Comparison of ENCODE assay signal across 22 cellular contexts in the genomic region with DNA sequence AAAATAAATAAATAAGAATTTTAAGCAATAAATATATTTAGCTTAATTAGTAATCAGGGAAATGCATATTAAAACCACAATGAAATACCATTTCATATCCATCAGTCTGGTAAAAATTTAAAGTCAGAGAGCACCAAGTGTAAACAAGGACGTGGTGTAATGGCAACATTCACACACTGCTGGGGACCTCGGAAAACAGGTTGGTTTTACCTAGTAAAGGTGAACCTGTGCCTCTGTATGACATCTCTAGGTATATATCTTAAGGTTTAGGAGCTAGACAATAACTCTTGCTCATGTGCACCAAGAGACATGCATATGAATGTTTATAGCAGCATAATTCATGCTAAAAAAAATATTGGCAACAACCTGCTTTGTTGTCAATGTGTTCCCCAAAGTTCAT. TPM values are rescaled to one million over a fixed set of nuclear protein-coding genes. Genes with fewer than 3 reads are reported as not detected.
DNase-seq lines count a peak whose midpoint lies in the region; ATAC-seq, FAIRE-seq and TF ChIP-seq lines count a peak whose summit lies in the region.
"Had no signal": no experiment of that assay in that cellular context is flagged by ENCODE, and none has a peak within 500 bp of the region (broad histone marks: within the 10 kb centered on the region; RNA-seq: fewer than 3 reads in every experiment).

No MANE protein-coding gene starts in this region.

- TF ChIP-seq CTCF in sigmoid colon (IDR thresholded peaks at IDR 0.05) (no peak), right lobe of liver (IDR thresholded peaks at IDR 0.05) (no peak)

- WGBS in sigmoid colon, 2 donors = 71 to 78% methylated on average over 2 of the region's 2 CpGs
- WGBS in right lobe of liver (ENCODE audit: insufficient coverage, low coverage, low lambda C conversion rate, missing lambda C conversion rate) = 65% methylated on average over 2 of the region's 2 CpGs

- peak overlapping the region; percentile 37 for H3K27ac Mint-ChIP-seq in activated CD4-positive, alpha-beta T cell treated with anti-CD3 and anti-CD28 coated beads, Interleukin-2, amount 10 ng/mL, durations not matched to agents 24 days and 14 days
- H3K27ac Mint-ChIP-seq in activated naive CD8-positive, alpha-beta T cell treated with anti-CD3 and anti-CD28 coated beads for 36 hours = peak overlapping the region; percentile 45

- H3K4me1 Mint-ChIP-seq in activated CD4-positive, alpha-beta T cell treated with anti-CD3 and anti-CD28 coated beads, Interleukin-2, amount 10 ng/mL, durations not matched to agents 24 days and 14 days = peaks cover 53% of the 10 kb centered on the region
- peaks cover 71% of the 10 kb centered on the region for H3K4me1 Mint-ChIP-seq in activated naive CD8-positive, alpha-beta T cell treated with anti-CD3 and anti-CD28 coated beads for 36 hours

- ATAC-seq in right lobe of liver = no peak
- ATAC-seq in GM21360 (IDR thresholded peaks at IDR 0.05; ENCODE audit: unreplicated experiment) = no peak
- ATAC-seq: left ventricle myocardium superior, PC-3, psoas muscle had no signal

- H3K27ac ChIP-seq in sigmoid colon (peak overlapping the region; percentile 1 to 99 (median 92)), right lobe of liver (no peak overlapping the region)
- H3K27ac ChIP-seq: cardiac muscle cell, KMS-11, psoas muscle, skin epidermis, upper lobe of left lung had no signal

- H3K4me3 ChIP-seq in sigmoid colon (no peak overlapping the region), right lobe of liver (no peak overlapping the region)
- H3K4me3 ChIP-seq: cardiac muscle cell, psoas muscle, skin epidermis, upper lobe of left lung had no signal

- no peak overlapping the region for H3K4me3 Mint-ChIP-seq in activated CD4-positive, alpha-beta T cell treated with anti-CD3 and anti-CD28 coated beads, Interleukin-2, amount 10 ng/mL, durations not matched to agents 24 days and 14 days
- H3K4me3 Mint-ChIP-seq in activated naive CD8-positive, alpha-beta T cell treated with anti-CD3 and anti-CD28 coated beads for 36 hours = no peak overlapping the region

- peaks cover 66% of the 10 kb centered on the region for H3K36me3 Mint-ChIP-seq in activated CD4-positive, alpha-beta T cell treated with anti-CD3 and anti-CD28 coated beads, Interleukin-2, amount 10 ng/mL, durations not matched to agents 24 days and 14 days (ENCODE audit: low read depth)
- peaks cover 67% of the 10 kb centered on the region for H3K36me3 Mint-ChIP-seq in activated naive CD8-positive, alpha-beta T cell treated with anti-CD3 and anti-CD28 coated beads for 36 hours

- FAIRE-seq in GM18507 (lab: Jason Lieb, UNC) (peak; percentile 9), urothelium cell line (lab: Jason Lieb, UNC) (no peak)
- FAIRE-seq: A204.1 had no signal

- H3K9me3 Mint-ChIP-seq in activated CD4-positive, alpha-beta T cell treated with anti-CD3 and anti-CD28 coated beads, Interleukin-2, amount 10 ng/mL, durations not matched to agents 24 days and 14 days = peaks cover 13% of the 10 kb centered on the region
- peaks cover 14% of the 10 kb centered on the region for H3K9me3 Mint-ChIP-seq in activated naive CD8-positive, alpha-beta T cell treated with anti-CD3 and anti-CD28 coated beads for 36 hours

- H3K4me1 ChIP-seq in sigmoid colon (peaks cover 0 to 61% (median 49%) of the 10 kb centered on the region in 4 donors), right lobe of liver (peaks cover 0 to 8% (median 4%) of the 10 kb centered on the region in 4 donors)

- TF ChIP-seq POLR2A in sigmoid colon (IDR thresholded peaks at IDR 0.05) (no peak), right lobe of liver (IDR thresholded peaks at IDR 0.05) (no peak)

- H3K36me3 ChIP-seq in sigmoid colon (no peaks in the 10 kb centered on the region), right lobe of liver (no peaks in the 10 kb centered on the region)
- H3K36me3 ChIP-seq: cardiac muscle cell, upper lobe of left lung had no signal

- H3K27me3 ChIP-seq in sigmoid colon = no peaks in the 10 kb centered on the region
- H3K27me3 ChIP-seq in right lobe of liver = no peaks in the 10 kb centered on the region
- H3K27me3 ChIP-seq: cardiac muscle cell, upper lobe of left lung had no signal

- TF ChIP-seq EP300 in sigmoid colon (IDR thresholded peaks at IDR 0.05) = no peak

- intact Hi-C loops in activated CD4-positive, alpha-beta T cell treated with anti-CD3 and anti-CD28 coated beads, Interleukin-2, amount 10 ng/mL, durations not matched to agents 24 days and 14 days (cut with micrococcal nuclease) = no loop called here
- intact Hi-C loops in sigmoid colon (cut with DNase I) = no loop called here
- intact Hi-C loops in right lobe of liver (cut with DNase I) = no loop called here

- H3K27me3 Mint-ChIP-seq in activated CD4-positive, alpha-beta T cell treated with anti-CD3 and anti-CD28 coated beads, Interleukin-2, amount 10 ng/mL, durations not matched to agents 24 days and 14 days = no peaks in the 10 kb centered on the region
- no peaks in the 10 kb centered on the region for H3K27me3 Mint-ChIP-seq in activated naive CD8-positive, alpha-beta T cell treated with anti-CD3 and anti-CD28 coated beads for 36 hours

- H3K9me3 ChIP-seq in sigmoid colon (peaks cover 0 to 4% (median 0%) of the 10 kb centered on the region in 4 donors), right lobe of liver (no peaks in the 10 kb centered on the region)
- H3K9me3 ChIP-seq: psoas muscle, upper lobe of left lung had no signal

- no peak for DNase-seq in activated CD4-positive, alpha-beta T cell treated with anti-CD3 and anti-CD28 coated beads, Interleukin-2, amount 10 ng/mL, durations not matched to agents 24 days and 14 days
- no peak for DNase-seq in activated CD4-positive, alpha-beta T cell treated with anti-CD3 and anti-CD28 coated beads, Interleukin-2, amount 50 U/mL, for 4 hours
- DNase-seq in GM18507 (ENCODE audit: extremely low spot score, insufficient read length, low read depth) = no peak
- DNase-seq in activated naive CD8-positive, alpha-beta T cell treated with anti-CD3 and anti-CD28 coated beads for 36 hours = no peak
- no peak for DNase-seq in sigmoid colon
- DNase-seq in right lobe of liver = no peak
- DNase-seq in urothelium cell line (ENCODE audit: low spot score) = no peak
- DNase-seq: activated CD4-positive, alpha-beta T cell treated with anti-CD3 and anti-CD28 coated beads, Interleukin-2, amount 50 U/mL, for 1 hour; DMS 273 treated with DMSO at 0.1 percent for 48 hours; left ventricle myocardium superior; NCI-H187; NCI-H2227 treated with DMSO at 0.1 percent for 48 hours; NCI-H82; PC-3; psoas muscle; SHP77; upper lobe of left lung had no signal

RNA-seq across cellular contexts. Expression of gene FNBP1, which starts 29.7 kb away (rescaled TPM):
- 245 TPM in 2 replicates for total RNA-seq in activated CD4-positive, alpha-beta T cell treated with anti-CD3 and anti-CD28 coated beads, Interleukin-2, amount 10 ng/mL, durations not matched to agents 24 days and 14 days
- 100 to 1,000 TPM; 198 TPM for total RNA-seq in activated naive CD8-positive, alpha-beta T cell treated with anti-CD3 and anti-CD28 coated beads for 36 hours
- total RNA-seq in sigmoid colon (100 to 1,000 TPM in 3 of 4 donors, 10 to 100 TPM in 1; 92.8 to 172 (median 104) TPM), right lobe of liver (10 to 100 TPM; 11.7 to 27.1 (median 15.9) TPM)
- polyA plus RNA-seq in sigmoid colon = 10 to 100 TPM; 12.5 to 39.0 (median 13.2) TPM

RNA-seq across cellular contexts. Expression of gene GPR107, which starts 40.4 kb away (rescaled TPM):
- total RNA-seq in activated CD4-positive, alpha-beta T cell treated with anti-CD3 and anti-CD28 coated beads, Interleukin-2, amount 10 ng/mL, durations not matched to agents 24 days and 14 days = 19.2 and 23.6 TPM in 2 replicates
- total RNA-seq in activated naive CD8-positive, alpha-beta T cell treated with anti-CD3 and anti-CD28 coated beads for 36 hours = 10 to 100 TPM; 17.7 to 19.4 TPM
- total RNA-seq in sigmoid colon (10 to 100 TPM; 18.9 to 27.7 (median 21.6) TPM), right lobe of liver (10 to 100 TPM; 12.6 to 18.2 (median 14.5) TPM)
- 10 to 100 TPM in 1 of 3 donors, 1 to 10 TPM in 2; 3.6 to 34.1 (median 3.7) TPM for polyA plus RNA-seq in sigmoid colon

Comparison
In these comparisons a context has a peak if more than half of its experiments do, and no peak if none do; other contexts are left out.
1. H3K27ac ChIP-seq: peak in sigmoid colon (4 of 4); none in right lobe of liver (0 of 3).